17 cellular contexts compared by ENCODE assay signal in genomic region chr18:48492880-48493279, GRCh38. TPM values are rescaled to one million over a fixed set of nuclear protein-coding genes. Genes with fewer than 3 reads are reported as not detected.
DNase-seq lines count a peak whose midpoint lies in the region; ATAC-seq and TF ChIP-seq lines count a peak whose summit lies in the region.
"Had no signal": no experiment of that assay in that cellular context is flagged by ENCODE, and none has a peak within 500 bp of the region (broad histone marks: within the 10 kb centered on the region; RNA-seq: fewer than 3 reads in every experiment).

No MANE protein-coding gene starts in this region.

- no peak overlapping the region for H3K4me3 Mint-ChIP-seq in stimulated activated effector memory CD8-positive, alpha-beta T cell treated with anti-CD3 and anti-CD28 coated beads, Interleukin-12 subunit alpha, Interleukin-12 subunit beta, amount 100 ng/mL, for 72 hours
- H3K4me3 Mint-ChIP-seq: CD4-positive, alpha-beta memory T cell; HFFc6 had no signal

- no peaks in the 10 kb centered on the region for H4K20me1 ChIP-seq in PC-9 (ENCODE audit: insufficient read depth)

- H3K4me2 ChIP-seq in PC-9, result peak overlapping the region; percentile 54

- POLR2A ChIA-PET in PC-9 (lab: Charles Lee; ENCODE audit: unreplicated experiment), result no interaction called here

- no peaks in the 10 kb centered on the region for H3K4me1 Mint-ChIP-seq in stimulated activated effector memory CD8-positive, alpha-beta T cell treated with anti-CD3 and anti-CD28 coated beads, Interleukin-12 subunit alpha, Interleukin-12 subunit beta, amount 100 ng/mL, for 72 hours
- H3K4me1 Mint-ChIP-seq: CD4-positive, alpha-beta memory T cell had no signal

- intact Hi-C loops in PC-9 (cut with micrococcal nuclease; ENCODE audit: unreplicated experiment), result loop anchor here (5.0 kb wide), 1 partner anchor 114 kb away; no protein-coding TSS in a partner anchor

- H3K9me3 ChIP-seq in PC-9 (ENCODE audit: insufficient read depth, low read depth), result no peaks in the 10 kb centered on the region
- H3K9me3 ChIP-seq: BE2C had no signal

- no peaks in the 10 kb centered on the region for H3K9me2 ChIP-seq in PC-9 (ENCODE audit: insufficient read depth)

- H3K27me3 ChIP-seq in PC-9 (ENCODE audit: insufficient read depth, low read depth), result no peaks in the 10 kb centered on the region
- H3K27me3 ChIP-seq: BE2C had no signal

- no peak overlapping the region for H2AFZ ChIP-seq in PC-9

- peaks cover 32% of the 10 kb centered on the region; the same call in 1 of the 2 replicates for H3F3A ChIP-seq in PC-9 (ENCODE audit: insufficient read depth, low read depth)

- peaks cover 41% of the 10 kb centered on the region for H3K4me1 ChIP-seq in PC-9 (replicated peaks; ENCODE audit: insufficient read depth)

- ATAC-seq in stimulated activated effector memory CD8-positive, alpha-beta T cell treated with anti-CD3 and anti-CD28 coated beads, Interleukin-12 subunit alpha, Interleukin-12 subunit beta, amount 100 ng/mL, for 72 hours, result peak; percentile 31
- ATAC-seq: A549, HepG2 had no signal

- no peaks in the 10 kb centered on the region for H3K36me3 Mint-ChIP-seq in stimulated activated effector memory CD8-positive, alpha-beta T cell treated with anti-CD3 and anti-CD28 coated beads, Interleukin-12 subunit alpha, Interleukin-12 subunit beta, amount 100 ng/mL, for 72 hours

- H3K4me3 ChIP-seq in PC-9, result no peak overlapping the region
- H3K4me3 ChIP-seq in epithelial cell of esophagus (ENCODE audit: low read length), result no peak overlapping the region
- H3K4me3 ChIP-seq: A549 had no signal

- no peaks in the 10 kb centered on the region for H3K79me2 ChIP-seq in PC-9 (ENCODE audit: low read depth)

- H3K27ac ChIP-seq in PC-9, result no peak overlapping the region
- H3K27ac ChIP-seq: C4-2B had no signal

- CTCF ChIA-PET in PC-9 (lab: Charles Lee), result interaction anchor here (0.6 to 0.7 kb wide), 2 partner anchors 50 to 137 kb away, joined by 3 to 4 read pairs; no protein-coding TSS in a partner anchor

- TF ChIP-seq CTCF in PC-9 (conservative IDR thresholded peaks at IDR 0.05), result 0 out of 2 replicates have a peak, but pooled peaks have one; percentile 26
- peak; percentile 8 for TF ChIP-seq CTCF in epithelial cell of esophagus (IDR thresholded peaks at IDR 0.05; ENCODE audit: insufficient read depth, low read depth, low read length, missing control alignments)

- no TSS peak for BruUV-seq in PC-9 (replicated peaks; lab: Mats Ljungman, UMichigan)

- H3K9me3 Mint-ChIP-seq in stimulated activated effector memory CD8-positive, alpha-beta T cell treated with anti-CD3 and anti-CD28 coated beads, Interleukin-12 subunit alpha, Interleukin-12 subunit beta, amount 100 ng/mL, for 72 hours, result peaks cover 6% of the 10 kb centered on the region

- no peak overlapping the region for H3K27ac Mint-ChIP-seq in stimulated activated effector memory CD8-positive, alpha-beta T cell treated with anti-CD3 and anti-CD28 coated beads, Interleukin-12 subunit alpha, Interleukin-12 subunit beta, amount 100 ng/mL, for 72 hours
- H3K27ac Mint-ChIP-seq: CD4-positive, alpha-beta memory T cell; HFFc6 had no signal

- peak; percentile 63 to 84 for DNase-seq in PC-9
- peak; percentile 86 for DNase-seq in epithelial cell of esophagus (ENCODE audit: low read depth)
- DNase-seq in islet precursor cell, result peak; percentile 49
- no peak for DNase-seq in stimulated activated effector memory CD8-positive, alpha-beta T cell treated with anti-CD3 and anti-CD28 coated beads, Interleukin-12 subunit alpha, Interleukin-12 subunit beta, amount 100 ng/mL, for 72 hours (ENCODE audit: low spot score in 2 of 2)
- DNase-seq in activated CD8-positive, alpha-beta memory T cell treated with anti-CD3 and anti-CD28 coated beads, Interleukin-2, amount 50 U/mL, for 4 hours, result no peak
- no peak for DNase-seq in SIG-M5 (lab: John Stamatoyannopoulos, UW)
- no peak for DNase-seq in NCI-H2029 (lab: John Stamatoyannopoulos, UW)
- DNase-seq: BE2C; CD4-positive, alpha-beta memory T cell; DMS153; DND-41; GDM1; HCEC 1CT; HFFc6 had no signal

- no peaks in the 10 kb centered on the region for H3K36me3 ChIP-seq in PC-9 (ENCODE audit: low read depth)
- H3K36me3 ChIP-seq: BE2C had no signal

RNA-seq across cellular contexts. Expression of gene CTIF, which starts 46.0 kb away (rescaled TPM):
- 17.0 and 26.2 TPM in 2 replicates for total RNA-seq in PC-9 (2021)

Comparison
In these comparisons a context has a peak if more than half of its experiments do, and no peak if none do; other contexts are left out.
1. DNase-seq: peak in PC-9 (2 of 2), epithelial cell of esophagus (single experiment) and islet precursor cell (single experiment); none in stimulated activated effector memory CD8-positive, alpha-beta T cell treated with anti-CD3 and anti-CD28 coated beads, Interleukin-12 subunit alpha, Interleukin-12 subunit beta, amount 100 ng/mL, for 72 hours (0 of 2), activated CD8-positive, alpha-beta memory T cell treated with anti-CD3 and anti-CD28 coated beads, Interleukin-2, amount 50 U/mL, for 4 hours (single experiment), SIG-M5 (single experiment) and NCI-H2029 (single experiment).